13 cellular contexts compared by ENCODE assay signal in the genomic region with DNA sequence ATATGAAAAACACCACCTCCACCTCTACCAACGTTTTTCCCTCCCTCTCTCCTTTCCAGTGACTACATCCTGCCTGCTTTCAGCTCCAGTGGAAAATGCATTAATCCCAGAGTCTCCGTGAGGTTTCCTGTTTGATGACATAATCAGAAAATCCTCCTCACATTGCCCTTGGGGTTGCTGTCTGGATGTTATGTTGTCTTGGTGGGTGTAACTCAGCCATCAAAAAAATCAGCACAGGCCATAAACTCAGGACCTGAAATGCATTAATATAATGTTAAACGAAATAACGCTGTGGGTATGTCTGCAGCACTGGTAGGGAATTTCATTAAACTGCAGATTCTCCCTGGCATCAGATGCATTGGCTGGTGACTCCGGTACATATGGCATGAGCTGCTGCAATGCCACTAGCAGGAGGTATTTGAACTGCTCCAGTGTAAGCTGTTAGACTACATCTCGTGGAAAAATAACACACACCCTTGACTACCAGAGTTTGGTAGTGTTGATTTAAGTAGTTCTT.
DNase-seq lines count a peak whose midpoint lies in the region; ATAC-seq and TF ChIP-seq lines count a peak whose summit lies in the region.
"Had no signal": no experiment of that assay in that cellular context is flagged by ENCODE, and none has a peak within 500 bp of the region (broad histone marks: within the 10 kb centered on the region; RNA-seq: fewer than 3 reads in every experiment).

No MANE protein-coding gene starts in this region.

- DNase-seq in NCI-H82 (lab: John Stamatoyannopoulos, UW) (peak; percentile 41), NCI-H82 treated with DMSO at 0.1 percent for 48 hours (lab: John Stamatoyannopoulos, UW; ENCODE audit: unreplicated experiment) (no peak), SHP77 (lab: John Stamatoyannopoulos, UW) (peak; percentile 55 to 70), glutamatergic neuron (no peak), smooth muscle cell of the brain vasculature (ENCODE audit: low read depth, low spot score) (peak; percentile 26), posterior cingulate gyrus (no peak)
- no peak for DNase-seq in stimulated activated naive CD8-positive, alpha-beta T cell treated with anti-CD3 and anti-CD28 coated beads, Interleukin-15, amount 100 ng/mL, for 72 hours
- no peak for DNase-seq in activated T-cell treated with anti-CD3 and anti-CD28 coated beads, Interleukin-2, amount 50 U/mL, for 48 hours
- DNase-seq: activated CD4-positive, alpha-beta T cell treated with anti-CD3 and anti-CD28 coated beads for 36 hours; adrenal gland; AML-193; head of caudate nucleus had no signal

- H3K27ac Mint-ChIP-seq in glutamatergic neuron (ENCODE audit: unreplicated experiment), result peak overlapping the region; percentile 21
- peak overlapping the region in 1 of 2 donors; percentile 66 for H3K27ac Mint-ChIP-seq in stimulated activated naive CD8-positive, alpha-beta T cell treated with anti-CD3 and anti-CD28 coated beads, Interleukin-15, amount 100 ng/mL, for 72 hours
- H3K27ac Mint-ChIP-seq: activated CD4-positive, alpha-beta T cell treated with anti-CD3 and anti-CD28 coated beads for 36 hours had no signal

- no peaks in the 10 kb centered on the region for H3K36me3 Mint-ChIP-seq in glutamatergic neuron (ENCODE audit: unreplicated experiment)

- TF ChIP-seq CTCF in glutamatergic neuron (IDR thresholded peaks at IDR 0.05; ENCODE audit: partially characterized antibody, unreplicated experiment), result no peak

- H3K9me3 Mint-ChIP-seq in glutamatergic neuron (ENCODE audit: unreplicated experiment), result peaks cover 3% of the 10 kb centered on the region
- H3K9me3 Mint-ChIP-seq in stimulated activated naive CD8-positive, alpha-beta T cell treated with anti-CD3 and anti-CD28 coated beads, Interleukin-15, amount 100 ng/mL, for 72 hours, result no peaks in the 10 kb centered on the region

- no peaks in the 10 kb centered on the region for H3K27me3 Mint-ChIP-seq in glutamatergic neuron (ENCODE audit: unreplicated experiment)
- H3K27me3 Mint-ChIP-seq in stimulated activated naive CD8-positive, alpha-beta T cell treated with anti-CD3 and anti-CD28 coated beads, Interleukin-15, amount 100 ng/mL, for 72 hours, result no peaks in the 10 kb centered on the region

- intact Hi-C loops in posterior cingulate gyrus (cut with DNase I), result no loop called here

- H3K4me1 Mint-ChIP-seq in glutamatergic neuron (ENCODE audit: low read depth, unreplicated experiment), result peaks cover 40% of the 10 kb centered on the region
- H3K4me1 Mint-ChIP-seq in stimulated activated naive CD8-positive, alpha-beta T cell treated with anti-CD3 and anti-CD28 coated beads, Interleukin-15, amount 100 ng/mL, for 72 hours, result peaks cover 5% of the 10 kb centered on the region

- no peak overlapping the region for H3K4me3 Mint-ChIP-seq in glutamatergic neuron (ENCODE audit: unreplicated experiment)
- no peak overlapping the region for H3K4me3 Mint-ChIP-seq in stimulated activated naive CD8-positive, alpha-beta T cell treated with anti-CD3 and anti-CD28 coated beads, Interleukin-15, amount 100 ng/mL, for 72 hours
- H3K4me3 Mint-ChIP-seq: activated CD4-positive, alpha-beta T cell treated with anti-CD3 and anti-CD28 coated beads for 36 hours had no signal

- ATAC-seq in stimulated activated naive CD8-positive, alpha-beta T cell treated with anti-CD3 and anti-CD28 coated beads, Interleukin-15, amount 100 ng/mL, for 72 hours, result no peak
- ATAC-seq: activated CD4-positive, alpha-beta T cell treated with anti-CD3 and anti-CD28 coated beads for 36 hours; Panc1 had no signal

Comparison
In these comparisons a context has a peak if more than half of its experiments do, and no peak if none do; other contexts are left out.
1. DNase-seq: peak in NCI-H82 (single experiment), SHP77 (2 of 2) and smooth muscle cell of the brain vasculature (single experiment); none in NCI-H82 treated with DMSO at 0.1 percent for 48 hours (single experiment), glutamatergic neuron (single experiment), stimulated activated naive CD8-positive, alpha-beta T cell treated with anti-CD3 and anti-CD28 coated beads, Interleukin-15, amount 100 ng/mL, for 72 hours (0 of 2), posterior cingulate gyrus (0 of 10) and activated T-cell treated with anti-CD3 and anti-CD28 coated beads, Interleukin-2, amount 50 U/mL, for 48 hours (0 of 2).